In the genomic region with DNA sequence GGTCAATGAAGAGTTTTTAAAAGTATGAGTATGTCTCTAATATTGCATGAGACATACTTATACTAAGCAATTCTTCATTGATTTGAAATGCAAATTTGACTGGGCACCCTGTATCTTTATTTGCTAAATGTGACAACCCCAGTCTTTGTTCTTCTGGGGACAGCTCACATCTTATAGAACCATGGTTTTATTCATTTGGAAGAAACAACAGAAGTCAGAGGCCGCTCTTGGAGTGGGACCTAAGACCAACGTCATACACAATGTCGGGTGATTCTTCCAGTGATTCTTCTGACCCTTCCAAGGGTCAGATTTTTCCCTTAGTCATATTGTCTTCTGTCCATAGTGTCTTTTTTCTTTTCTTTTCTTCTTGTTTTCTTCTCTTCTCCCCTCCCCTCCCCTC, we compare ENCODE assay signal across 26 cellular contexts. TPM values are rescaled to one million over a fixed set of nuclear protein-coding genes. Genes with fewer than 3 reads are reported as not detected.
DNase-seq lines count a peak whose midpoint lies in the region; ATAC-seq, FAIRE-seq and TF ChIP-seq lines count a peak whose summit lies in the region.
"Had no signal": no experiment of that assay in that cellular context is flagged by ENCODE, and none has a peak within 500 bp of the region (broad histone marks: within the 10 kb centered on the region; RNA-seq: fewer than 3 reads in every experiment).

No MANE protein-coding gene starts in this region.

- intact Hi-C loops in kidney (cut with DNase I), result no loop called here

- TF ChIP-seq CTCF in kidney (IDR thresholded peaks at IDR 0.05; ENCODE audit: borderline replicate concordance, extremely low read depth, insufficient read depth), result no peak

- peak overlapping the region; percentile 57 to 60 for H3K27ac ChIP-seq in kidney (ENCODE audit: low read depth in 2 of 2, low read length in 2 of 2)
- H3K27ac ChIP-seq: A549; BLaER1 treated with 17β-estradiol and CSF1 and Interleukin-3, amounts not matched to agents 10 nM and 100 nM had no signal

- peaks cover 0 to 2% of the 10 kb centered on the region in 2 donors for H3K4me1 ChIP-seq in kidney (ENCODE audit: control insufficient read depth in 1 of 2, insufficient read depth in 1 of 2, low read depth in 1 of 2, low read length in 2 of 2)
- H3K4me1 ChIP-seq: A549, BE2C had no signal

- no peak overlapping the region for H3K27ac Mint-ChIP-seq in activated naive CD8-positive, alpha-beta T cell treated with anti-CD3 and anti-CD28 coated beads for 36 hours
- H3K27ac Mint-ChIP-seq: CD14-positive monocyte; CD4-positive, alpha-beta T cell; CD8-positive, alpha-beta memory T cell had no signal

- no peaks in the 10 kb centered on the region for H3K9me3 ChIP-seq in kidney (ENCODE audit: control insufficient read depth in 1 of 2, low read length in 2 of 2)
- H3K9me3 ChIP-seq: A549; BE2C; BLaER1 treated with 17β-estradiol and CSF1 and Interleukin-3, amounts not matched to agents 10 nM and 100 nM had no signal

- H3K27me3 Mint-ChIP-seq in activated naive CD8-positive, alpha-beta T cell treated with anti-CD3 and anti-CD28 coated beads for 36 hours, result peaks cover 13% of the 10 kb centered on the region

- no peaks in the 10 kb centered on the region for H3K36me3 Mint-ChIP-seq in activated naive CD8-positive, alpha-beta T cell treated with anti-CD3 and anti-CD28 coated beads for 36 hours
- H3K36me3 Mint-ChIP-seq: CD14-positive monocyte; CD8-positive, alpha-beta memory T cell had no signal

- no peak overlapping the region for H3K9ac ChIP-seq in kidney (ENCODE audit: low read length in 2 of 2)
- H3K9ac ChIP-seq: BLaER1 treated with 17β-estradiol and CSF1 and Interleukin-3, amounts not matched to agents 10 nM and 100 nM had no signal

- no peaks in the 10 kb centered on the region for H3K4me1 Mint-ChIP-seq in activated naive CD8-positive, alpha-beta T cell treated with anti-CD3 and anti-CD28 coated beads for 36 hours
- H3K4me1 Mint-ChIP-seq: CD14-positive monocyte; CD8-positive, alpha-beta memory T cell had no signal

- ATAC-seq in HG02763 (IDR thresholded peaks at IDR 0.05; ENCODE audit: unreplicated experiment), result no peak

- DNase-seq in NCI-H526 treated with DMSO at 0.1 percent for 48 hours (lab: John Stamatoyannopoulos, UW) (peak; percentile 28), kidney (no peak), pons (ENCODE audit: low spot score) (peak; percentile 90), superior temporal gyrus (ENCODE audit: extremely low spot score) (peak; percentile 18), NCI-H1048 (lab: John Stamatoyannopoulos, UW) (no peak)
- DNase-seq in activated naive CD8-positive, alpha-beta T cell treated with anti-CD3 and anti-CD28 coated beads for 36 hours, result no peak
- DNase-seq: 8988T; ACHN; AML-193; BE2C; CD4-positive, alpha-beta T cell; CD8-positive, alpha-beta memory T cell; DMS 273 treated with DMSO at 0.1 percent for 48 hours; DMS79 treated with DMSO at 0.1 percent for 48 hours; GF-D8; GOT3; HCEC 1CT had no signal

- H3K36me3 ChIP-seq in kidney (ENCODE audit: control insufficient read depth in 1 of 2, insufficient read depth in 2 of 2, low read length in 2 of 2), result peaks cover 0 to 17% of the 10 kb centered on the region in 2 donors
- H3K36me3 ChIP-seq: BE2C; BLaER1 treated with 17β-estradiol and CSF1 and Interleukin-3, amounts not matched to agents 10 nM and 100 nM had no signal

- peak overlapping the region; percentile 12 to 68 for H3K4me3 ChIP-seq in kidney (ENCODE audit: low read length in 2 of 2)
- H3K4me3 ChIP-seq: A549; BLaER1 treated with 17β-estradiol and CSF1 and Interleukin-3, amounts not matched to agents 10 nM and 100 nM had no signal

- no peaks in the 10 kb centered on the region for H3K9me3 Mint-ChIP-seq in activated naive CD8-positive, alpha-beta T cell treated with anti-CD3 and anti-CD28 coated beads for 36 hours
- H3K9me3 Mint-ChIP-seq: CD4-positive, alpha-beta T cell; CD8-positive, alpha-beta memory T cell had no signal

- no peak for FAIRE-seq in kidney (lab: Jason Lieb, UNC)
- FAIRE-seq: A549, D721Med, GM12891, H54 had no signal

- H3K4me3 Mint-ChIP-seq in activated naive CD8-positive, alpha-beta T cell treated with anti-CD3 and anti-CD28 coated beads for 36 hours, result no peak overlapping the region
- H3K4me3 Mint-ChIP-seq: CD14-positive monocyte; CD4-positive, alpha-beta T cell; CD8-positive, alpha-beta memory T cell had no signal

RNA-seq across cellular contexts. Expression of a gene that starts 0.6 kb away (rescaled TPM):
- total RNA-seq in kidney, result 2.4 TPM
- polyA plus RNA-seq in kidney (ENCODE audit: insufficient read depth, low read depth, low replicate concordance), result 362 TPM
- not detected for total RNA-seq in activated naive CD8-positive, alpha-beta T cell treated with anti-CD3 and anti-CD28 coated beads for 36 hours
- total RNA-seq: CD4-positive, alpha-beta T cell; CD8-positive, alpha-beta memory T cell; Daoy; G401 had no signal
- polyA plus RNA-seq: A549; CD14-positive monocyte; CD8-positive, alpha-beta memory T cell had no signal

RNA-seq across cellular contexts. Expression of a gene that starts 30.3 kb away (rescaled TPM):
- total RNA-seq in kidney, result 0.41 TPM
- polyA plus RNA-seq in kidney (ENCODE audit: insufficient read depth, low read depth, low replicate concordance), result 447 TPM
- not detected for total RNA-seq in activated naive CD8-positive, alpha-beta T cell treated with anti-CD3 and anti-CD28 coated beads for 36 hours
- total RNA-seq: CD4-positive, alpha-beta T cell; CD8-positive, alpha-beta memory T cell; Daoy; G401 had no signal
- polyA plus RNA-seq: A549; CD14-positive monocyte; CD8-positive, alpha-beta memory T cell had no signal

Comparison
In these comparisons a context has a peak if more than half of its experiments do, and no peak if none do; other contexts are left out.
1. DNase-seq: peak in NCI-H526 treated with DMSO at 0.1 percent for 48 hours (single experiment), pons (single experiment) and superior temporal gyrus (single experiment); none in kidney (single experiment), activated naive CD8-positive, alpha-beta T cell treated with anti-CD3 and anti-CD28 coated beads for 36 hours (single experiment) and NCI-H1048 (single experiment).